ENCODE assay signal across 10 cellular contexts in the genomic region with DNA sequence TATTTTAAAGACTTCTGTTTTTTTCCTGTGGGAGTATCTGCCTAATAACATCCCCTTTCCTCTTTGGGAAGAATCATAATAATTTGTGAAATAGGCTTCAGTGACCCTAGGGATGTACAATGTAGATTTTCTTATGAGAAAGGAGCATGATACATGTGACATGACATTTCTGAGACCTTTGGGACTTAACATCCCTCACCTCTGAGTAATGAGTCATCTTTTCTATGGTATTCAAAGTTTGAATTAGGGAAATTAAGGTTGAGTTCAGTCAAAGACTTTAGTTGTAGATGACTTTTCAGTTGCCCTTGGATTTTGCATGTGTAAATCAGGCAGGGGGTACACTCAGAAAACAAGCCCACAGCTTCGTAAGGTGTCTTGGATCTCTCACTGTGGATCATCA. TPM values are rescaled to one million over a fixed set of nuclear protein-coding genes. Genes with fewer than 3 reads are reported as not detected.
DNase-seq lines count a peak whose midpoint lies in the region; ATAC-seq and TF ChIP-seq lines count a peak whose summit lies in the region.
"Had no signal": no experiment of that assay in that cellular context is flagged by ENCODE, and none has a peak within 500 bp of the region (broad histone marks: within the 10 kb centered on the region; RNA-seq: fewer than 3 reads in every experiment).

No MANE protein-coding gene starts in this region.

- H3K27me3 ChIP-seq in lower lobe of right lung (ENCODE audit: low read depth) (no peaks in the 10 kb centered on the region), stomach (no peaks in the 10 kb centered on the region)

- no peaks in the 10 kb centered on the region for H3K9me3 Mint-ChIP-seq in activated CD4-positive, alpha-beta memory T cell treated with anti-CD3 and anti-CD28 coated beads for 36 hours
- H3K9me3 Mint-ChIP-seq in activated CD4-positive, alpha-beta memory T cell treated with anti-CD3 and anti-CD28 coated beads, Interleukin-2, amount 10 ng/mL, durations not matched to agents 7 days and 5 days = no peaks in the 10 kb centered on the region
- no peaks in the 10 kb centered on the region for H3K9me3 Mint-ChIP-seq in activated naive CD8-positive, alpha-beta T cell (ENCODE audit: low read depth)

- WGBS in stomach, 5 donors = 84 to 97% (median 91%) methylated on average over 1 of the region's 1 CpG

- no peak overlapping the region for H3K4me3 Mint-ChIP-seq in activated CD4-positive, alpha-beta memory T cell treated with anti-CD3 and anti-CD28 coated beads for 36 hours
- no peak overlapping the region for H3K4me3 Mint-ChIP-seq in activated CD4-positive, alpha-beta memory T cell treated with anti-CD3 and anti-CD28 coated beads, Interleukin-2, amount 10 ng/mL, durations not matched to agents 7 days and 5 days
- H3K4me3 Mint-ChIP-seq in activated naive CD8-positive, alpha-beta T cell = peak overlapping the region; percentile 61

- no peak for TF ChIP-seq POLR2A in stomach (IDR thresholded peaks at IDR 0.05)

- no peak for ATAC-seq in lower lobe of right lung

- H3K4me1 Mint-ChIP-seq in activated CD4-positive, alpha-beta memory T cell treated with anti-CD3 and anti-CD28 coated beads for 36 hours (ENCODE audit: low read depth) = peaks cover 27% of the 10 kb centered on the region
- peaks cover 4% of the 10 kb centered on the region for H3K4me1 Mint-ChIP-seq in activated CD4-positive, alpha-beta memory T cell treated with anti-CD3 and anti-CD28 coated beads, Interleukin-2, amount 10 ng/mL, durations not matched to agents 7 days and 5 days
- peaks cover 38% of the 10 kb centered on the region for H3K4me1 Mint-ChIP-seq in activated naive CD8-positive, alpha-beta T cell (ENCODE audit: low read depth)

- H3K4me1 ChIP-seq in lower lobe of right lung (peaks cover 84% of the 10 kb centered on the region), stomach (peaks cover 52 to 82% (median 69%) of the 10 kb centered on the region in 4 donors)

- POLR2A ChIA-PET in activated CD4-positive, alpha-beta memory T cell treated with anti-CD3 and anti-CD28 coated beads for 36 hours (lab: Charles Lee) = no interaction called here
- POLR2A ChIA-PET in activated CD4-positive, alpha-beta memory T cell treated with anti-CD3 and anti-CD28 coated beads, Interleukin-2, amount 10 ng/mL, durations not matched to agents 7 days and 5 days (lab: Charles Lee) = no interaction called here

- H3K27ac Mint-ChIP-seq in activated CD4-positive, alpha-beta memory T cell treated with anti-CD3 and anti-CD28 coated beads for 36 hours = peak overlapping the region; percentile 54
- H3K27ac Mint-ChIP-seq in activated CD4-positive, alpha-beta memory T cell treated with anti-CD3 and anti-CD28 coated beads, Interleukin-2, amount 10 ng/mL, durations not matched to agents 7 days and 5 days = no peak overlapping the region
- peak overlapping the region; percentile 92 for H3K27ac Mint-ChIP-seq in activated naive CD8-positive, alpha-beta T cell

- H3K27me3 Mint-ChIP-seq in activated CD4-positive, alpha-beta memory T cell treated with anti-CD3 and anti-CD28 coated beads for 36 hours = no peaks in the 10 kb centered on the region
- no peaks in the 10 kb centered on the region for H3K27me3 Mint-ChIP-seq in activated CD4-positive, alpha-beta memory T cell treated with anti-CD3 and anti-CD28 coated beads, Interleukin-2, amount 10 ng/mL, durations not matched to agents 7 days and 5 days
- H3K27me3 Mint-ChIP-seq in activated naive CD8-positive, alpha-beta T cell = no peaks in the 10 kb centered on the region

- no peak for DNase-seq in activated CD4-positive, alpha-beta memory T cell treated with anti-CD3 and anti-CD28 coated beads for 36 hours
- no peak for DNase-seq in activated CD4-positive, alpha-beta memory T cell treated with anti-CD3 and anti-CD28 coated beads, Interleukin-2, amount 10 ng/mL, durations not matched to agents 7 days and 5 days
- no peak for DNase-seq in lower lobe of right lung
- DNase-seq in stomach = no peak
- no peak for DNase-seq in hepatic stellate cell (ENCODE audit: low spot score)
- DNase-seq in amniotic stem cell (lab: John Stamatoyannopoulos, UW) = no peak
- no peak for DNase-seq in SIG-M5 (lab: John Stamatoyannopoulos, UW)
- DNase-seq: effector memory CD4-positive, alpha-beta T cell; NCI-H446 had no signal

- CTCF ChIA-PET in activated CD4-positive, alpha-beta memory T cell treated with anti-CD3 and anti-CD28 coated beads for 36 hours (lab: Charles Lee) = interaction anchor here (0.8 to 1.3 kb wide), 2 partner anchors 12 to 224 kb away, joined by 3 to 7 read pairs; no protein-coding TSS in a partner anchor
- CTCF ChIA-PET in activated CD4-positive, alpha-beta memory T cell treated with anti-CD3 and anti-CD28 coated beads, Interleukin-2, amount 10 ng/mL, durations not matched to agents 7 days and 5 days (lab: Charles Lee) = interaction anchor here (1.1 kb wide), 2 partner anchors 13 to 23 kb away, joined by 3 read pairs; no protein-coding TSS in a partner anchor

- intact Hi-C loops in activated CD4-positive, alpha-beta memory T cell treated with anti-CD3 and anti-CD28 coated beads for 36 hours (cut with micrococcal nuclease) = no loop called here
- intact Hi-C loops in lower lobe of right lung (cut with DNase I) (no loop called here), stomach (cut with DNase I; ENCODE audit: low total_unique reads) (no loop called here)

- TF ChIP-seq CTCF in lower lobe of right lung (IDR thresholded peaks at IDR 0.05) (no peak), stomach (IDR thresholded peaks at IDR 0.05) (no peak)

- H3K36me3 ChIP-seq in lower lobe of right lung (no peaks in the 10 kb centered on the region), stomach (no peaks in the 10 kb centered on the region)

- H3K27ac ChIP-seq in lower lobe of right lung = peak overlapping the region; percentile 70
- peak overlapping the region; percentile 73 to 91 (median 83) for H3K27ac ChIP-seq in stomach

- H3K4me3 ChIP-seq in lower lobe of right lung (no peak overlapping the region), stomach (no peak overlapping the region)

- TF ChIP-seq EP300 in stomach (IDR thresholded peaks at IDR 0.05) = no peak

- no peaks in the 10 kb centered on the region for H3K36me3 Mint-ChIP-seq in activated CD4-positive, alpha-beta memory T cell treated with anti-CD3 and anti-CD28 coated beads for 36 hours
- no peaks in the 10 kb centered on the region for H3K36me3 Mint-ChIP-seq in activated CD4-positive, alpha-beta memory T cell treated with anti-CD3 and anti-CD28 coated beads, Interleukin-2, amount 10 ng/mL, durations not matched to agents 7 days and 5 days (ENCODE audit: low read depth)
- H3K36me3 Mint-ChIP-seq in activated naive CD8-positive, alpha-beta T cell = peaks cover 6% of the 10 kb centered on the region

- H3K9me3 ChIP-seq in lower lobe of right lung (no peaks in the 10 kb centered on the region), stomach (no peaks in the 10 kb centered on the region)

RNA-seq across cellular contexts. Expression of gene GRK5, which starts 14.3 kb away (rescaled TPM):
- 10 to 100 TPM; 22.7 to 23.0 TPM for total RNA-seq in activated CD4-positive, alpha-beta memory T cell treated with anti-CD3 and anti-CD28 coated beads for 36 hours
- 10 to 100 TPM; 29.8 to 30.6 TPM for total RNA-seq in activated CD4-positive, alpha-beta memory T cell treated with anti-CD3 and anti-CD28 coated beads, Interleukin-2, amount 10 ng/mL, durations not matched to agents 7 days and 5 days
- 68.7 TPM for total RNA-seq in lower lobe of right lung
- 10 to 100 TPM; 18.1 to 56.2 (median 31.9) TPM for total RNA-seq in stomach
- 10 to 100 TPM; 10.9 to 95.9 (median 61.0) TPM for polyA plus RNA-seq in stomach

RNA-seq across cellular contexts. Expression of gene PRDX3, which starts 43.1 kb away (rescaled TPM):
- 100 to 1,000 TPM; 173 to 182 TPM for total RNA-seq in activated CD4-positive, alpha-beta memory T cell treated with anti-CD3 and anti-CD28 coated beads for 36 hours
- total RNA-seq in activated CD4-positive, alpha-beta memory T cell treated with anti-CD3 and anti-CD28 coated beads, Interleukin-2, amount 10 ng/mL, durations not matched to agents 7 days and 5 days = 100 to 1,000 TPM; 115 to 117 TPM
- total RNA-seq in lower lobe of right lung (82.0 TPM), stomach (100 to 1,000 TPM in 2 of 5 donors, 10 to 100 TPM in 3; 11.9 to 163 (median 91.7) TPM)
- polyA plus RNA-seq in stomach = 100 to 1,000 TPM in 2 of 3 donors, 10 to 100 TPM in 1; 88.9 to 146 (median 144) TPM

RNA-seq across cellular contexts. Expression of gene SFXN4, which starts 56.2 kb away (rescaled TPM):
- total RNA-seq in activated CD4-positive, alpha-beta memory T cell treated with anti-CD3 and anti-CD28 coated beads for 36 hours = 10 to 100 TPM; 38.3 to 38.7 TPM
- 10 to 100 TPM; 19.6 to 22.6 TPM for total RNA-seq in activated CD4-positive, alpha-beta memory T cell treated with anti-CD3 and anti-CD28 coated beads, Interleukin-2, amount 10 ng/mL, durations not matched to agents 7 days and 5 days
- total RNA-seq in lower lobe of right lung = 14.6 TPM
- total RNA-seq in stomach = 10 to 100 TPM in 4 of 5 donors, 1 to 10 TPM in 1; 2.7 to 72.7 (median 15.8) TPM
- 10 to 100 TPM; 32.4 to 50.6 (median 36.8) TPM for polyA plus RNA-seq in stomach
